ENCODE assay signal across 3 cellular contexts in genomic region chr4:20997886-20998285, GRCh38.
"Had no signal": no experiment of that assay in that cellular context is flagged by ENCODE, and none has a peak within 500 bp of the region (broad histone marks: within the 10 kb centered on the region; RNA-seq: fewer than 3 reads in every experiment).

No MANE protein-coding gene starts in this region.

- H3K4me3 ChIP-seq: GM12878 had no signal

- DNase-seq: GDM1, GF-D8 had no signal

- ATAC-seq: GM12878 had no signal
